Comparison of ENCODE assay signal across 13 cellular contexts in the genomic region with DNA sequence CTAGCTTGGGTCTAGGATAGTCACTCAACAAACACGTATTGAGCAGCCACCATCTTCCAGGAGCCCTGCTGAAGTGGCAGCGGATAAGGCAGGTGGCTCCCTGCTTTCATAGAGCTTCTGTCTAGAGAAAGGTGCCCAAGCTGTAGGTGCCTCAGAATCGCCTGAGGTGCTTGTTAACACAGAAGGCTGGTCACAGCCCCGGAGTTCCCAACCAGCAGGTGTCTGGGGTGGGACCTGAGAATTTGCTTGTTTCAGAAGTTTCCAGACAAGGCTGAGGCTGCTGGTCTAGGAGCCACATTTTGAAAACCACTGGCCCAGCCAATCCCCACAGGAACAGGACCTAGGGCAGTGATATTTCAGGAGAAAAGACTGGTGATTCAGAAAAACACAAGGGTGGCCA.
"Had no signal": no experiment of that assay in that cellular context is flagged by ENCODE, and none has a peak within 500 bp of the region (broad histone marks: within the 10 kb centered on the region; RNA-seq: fewer than 3 reads in every experiment).

No MANE protein-coding gene starts in this region.

- H3K27ac ChIP-seq: neutrophil had no signal

- DNase-seq: activated CD4-positive, alpha-beta T cell treated with anti-CD3 and anti-CD28 coated beads for 36 hours; activated naive CD4-positive, alpha-beta T cell treated with anti-CD3 and anti-CD28 coated beads, Interleukin-2, amount 50 U/mL, for 16 hours; brain microvascular endothelial cell; cerebellar nuclear complex; dermis blood vessel endothelial cell; kidney glomerular epithelial cell; small intestine; SW 1271; transverse colon had no signal

- H3K27me3 ChIP-seq: brain microvascular endothelial cell, neutrophil, transverse colon had no signal

- H3K36me3 Mint-ChIP-seq: mesothelial cell of epicardium had no signal

- H3K9me3 ChIP-seq: neutrophil, transverse colon had no signal

- H3K27ac Mint-ChIP-seq: activated CD4-positive, alpha-beta T cell treated with anti-CD3 and anti-CD28 coated beads for 36 hours; activated T-helper 2 cell treated with anti-CD3 and anti-CD28 coated beads, Interferon-gamma antibody, Interleukin-2, Interleukin-4, amounts not matched to agents 10 μg/mL and 5 μg/mL and 100 μg/mL, durations not matched to agents 14 hours and 24 hours and 36 hours had no signal

- H3K27me3 Mint-ChIP-seq: activated CD4-positive, alpha-beta T cell treated with anti-CD3 and anti-CD28 coated beads for 36 hours had no signal

- ATAC-seq: activated CD4-positive, alpha-beta T cell treated with anti-CD3 and anti-CD28 coated beads for 36 hours; right cardiac atrium had no signal

- FAIRE-seq: small intestine had no signal

- H3K4me3 Mint-ChIP-seq: activated CD4-positive, alpha-beta T cell treated with anti-CD3 and anti-CD28 coated beads for 36 hours; mesothelial cell of epicardium had no signal

- H3K9me3 Mint-ChIP-seq: activated T-helper 2 cell treated with anti-CD3 and anti-CD28 coated beads, Interferon-gamma antibody, Interleukin-2, Interleukin-4, amounts not matched to agents 10 μg/mL and 5 μg/mL and 100 μg/mL, durations not matched to agents 14 hours and 24 hours and 36 hours; mesothelial cell of epicardium had no signal

- H3K36me3 ChIP-seq: brain microvascular endothelial cell, neutrophil, transverse colon had no signal

- H3K4me3 ChIP-seq: transverse colon had no signal
